17 cellular contexts compared by ENCODE assay signal in the genomic region with DNA sequence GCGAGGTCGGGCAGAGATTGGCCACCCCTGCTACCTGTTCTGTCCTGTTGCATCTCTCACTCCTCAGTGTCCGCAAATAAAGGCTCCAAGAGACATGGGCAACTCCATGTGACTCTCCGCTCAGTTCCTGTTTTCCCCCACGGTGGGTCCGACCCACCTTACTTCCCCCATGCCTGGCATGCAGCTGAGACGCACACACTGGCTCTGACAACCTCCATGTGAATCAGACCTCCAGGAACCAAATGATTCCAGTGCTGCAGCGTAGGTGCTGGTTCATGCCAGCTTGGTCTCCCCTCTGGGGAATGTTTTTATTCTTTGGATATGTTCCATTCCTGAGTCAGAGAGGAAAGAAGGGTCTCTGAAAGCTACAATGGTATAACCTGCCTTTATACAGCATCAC.
DNase-seq lines count a peak whose midpoint lies in the region; ATAC-seq, FAIRE-seq and TF ChIP-seq lines count a peak whose summit lies in the region.
"Had no signal": no experiment of that assay in that cellular context is flagged by ENCODE, and none has a peak within 500 bp of the region (broad histone marks: within the 10 kb centered on the region; RNA-seq: fewer than 3 reads in every experiment).

No MANE protein-coding gene starts in this region.

- ATAC-seq in stimulated activated naive CD8-positive, alpha-beta T cell treated with anti-CD3 and anti-CD28 coated beads, Interleukin-15, Interleukin-2, amounts not matched to agents 100 U/mL and 50 U/mL, for 24 hours: no peak
- ATAC-seq: GM12878 had no signal

- H3K4me2 ChIP-seq in MM.1S (ENCODE audit: low read depth, low read length): peak overlapping the region; percentile 42
- no peak overlapping the region for H3K4me2 ChIP-seq in fibroblast of lung (ENCODE audit: extremely low read depth, insufficient read depth, low read length)

- DNase-seq in activated naive CD4-positive, alpha-beta T cell treated with anti-CD3 and anti-CD28 coated beads, Interleukin-2, amount 10 ng/mL, durations not matched to agents 7 days and 5 days: no peak
- DNase-seq in activated naive CD4-positive, alpha-beta T cell treated with anti-CD3 and anti-CD28 coated beads, Interleukin-2, amount 50 U/mL, for 16 hours: no peak
- DNase-seq in MM.1S (no peak), fibroblast of lung (ENCODE audit: low read depth in 2 of 2) (peak in 1 of 2 donors; percentile 32), small intestine (no peak), COLO668 (lab: John Stamatoyannopoulos, UW; ENCODE audit: unreplicated experiment) (no peak)
- peak; percentile 18 for DNase-seq in stimulated activated CD8-positive, alpha-beta memory T cell treated with anti-CD3 and anti-CD28 coated beads, Interleukin-4, amount 100 ng/mL, for 48 hours
- DNase-seq in stimulated activated naive CD8-positive, alpha-beta T cell treated with anti-CD3 and anti-CD28 coated beads, Interleukin-15, Interleukin-2, amounts not matched to agents 100 U/mL and 50 U/mL, for 24 hours: no peak
- DNase-seq: activated CD4-positive, CD25-positive, alpha-beta regulatory T cell; activated T-cell treated with anti-CD3 and anti-CD28 coated beads, Interleukin-2, amount 50 U/mL, for 24 hours; brain microvascular endothelial cell; DMS79; Karpas-422 had no signal

- no peaks in the 10 kb centered on the region for H3K9me3 Mint-ChIP-seq in activated naive CD4-positive, alpha-beta T cell treated with anti-CD3 and anti-CD28 coated beads, Interleukin-2, amount 10 ng/mL, durations not matched to agents 7 days and 5 days
- H3K9me3 Mint-ChIP-seq: activated T-cell treated with anti-CD3 and anti-CD28 coated beads, Interleukin-2, amount 50 U/mL, for 24 hours had no signal

- no peak overlapping the region for H2AFZ ChIP-seq in MM.1S (ENCODE audit: low read length)
- H2AFZ ChIP-seq in fibroblast of lung (ENCODE audit: low read length): no peak overlapping the region

- H3K27me3 Mint-ChIP-seq in activated naive CD4-positive, alpha-beta T cell treated with anti-CD3 and anti-CD28 coated beads, Interleukin-2, amount 10 ng/mL, durations not matched to agents 7 days and 5 days: peaks cover 15% of the 10 kb centered on the region
- H3K27me3 Mint-ChIP-seq: activated T-cell treated with anti-CD3 and anti-CD28 coated beads, Interleukin-2, amount 50 U/mL, for 24 hours had no signal

- peak overlapping the region; percentile 71 for H3K27ac Mint-ChIP-seq in activated naive CD4-positive, alpha-beta T cell treated with anti-CD3 and anti-CD28 coated beads, Interleukin-2, amount 10 ng/mL, durations not matched to agents 7 days and 5 days

- 81 to 85% (median 84%) methylated on average over 8 of the region's 8 CpGs for WGBS in small intestine, 3 donors

- no peak overlapping the region for H3K4me3 Mint-ChIP-seq in activated naive CD4-positive, alpha-beta T cell treated with anti-CD3 and anti-CD28 coated beads, Interleukin-2, amount 10 ng/mL, durations not matched to agents 7 days and 5 days
- H3K4me3 Mint-ChIP-seq: activated T-cell treated with anti-CD3 and anti-CD28 coated beads, Interleukin-2, amount 50 U/mL, for 24 hours had no signal

- no peaks in the 10 kb centered on the region for H3K36me3 ChIP-seq in MM.1S (replicated peaks; ENCODE audit: insufficient read depth, low read length)
- no peaks in the 10 kb centered on the region for H3K36me3 ChIP-seq in fibroblast of lung (ENCODE audit: control insufficient read depth, insufficient read depth, low read length)
- no peaks in the 10 kb centered on the region for H3K36me3 ChIP-seq in small intestine (ENCODE audit: control insufficient read depth in 2 of 2, insufficient read depth in 2 of 2, low read length in 2 of 2)
- H3K36me3 ChIP-seq: brain microvascular endothelial cell, heart left ventricle, upper lobe of right lung had no signal

- H3F3A ChIP-seq in MM.1S (ENCODE audit: insufficient read depth, low read length): peaks cover 47% of the 10 kb centered on the region

- peaks cover 43% of the 10 kb centered on the region for H3K4me1 Mint-ChIP-seq in activated naive CD4-positive, alpha-beta T cell treated with anti-CD3 and anti-CD28 coated beads, Interleukin-2, amount 10 ng/mL, durations not matched to agents 7 days and 5 days

- H3K9ac ChIP-seq in MM.1S (ENCODE audit: low read length): peak overlapping the region; percentile 36; the same call in 1 of the 2 replicates
- H3K9ac ChIP-seq in fibroblast of lung (ENCODE audit: insufficient read depth, low read length): no peak overlapping the region

- H3K27me3 ChIP-seq in MM.1S (replicated peaks; ENCODE audit: insufficient read depth, low read length) (no peaks in the 10 kb centered on the region), fibroblast of lung (ENCODE audit: control insufficient read depth, insufficient read depth, low read length) (no peaks in the 10 kb centered on the region), small intestine (ENCODE audit: control insufficient read depth in 2 of 2, insufficient read depth in 2 of 2, low read length in 2 of 2) (no peaks in the 10 kb centered on the region)
- H3K27me3 ChIP-seq: brain microvascular endothelial cell, heart left ventricle, upper lobe of right lung had no signal

- peak overlapping the region; percentile 69 for H3K27ac ChIP-seq in MM.1S (ENCODE audit: low read length)
- H3K27ac ChIP-seq in fibroblast of lung (ENCODE audit: insufficient read depth, low read length): peak overlapping the region; percentile 46
- H3K27ac ChIP-seq in small intestine (ENCODE audit: low read depth in 1 of 2, low read length in 1 of 2): no peak overlapping the region
- H3K27ac ChIP-seq: brain microvascular endothelial cell had no signal

- TF ChIP-seq CTCF in MM.1S (IDR thresholded peaks at IDR 0.05; ENCODE audit: low read length): no peak
- TF ChIP-seq CTCF in fibroblast of lung (conservative IDR thresholded peaks at IDR 0.05 in 1 of 2, IDR thresholded peaks at IDR 0.05 in 1 of 2; ENCODE audit: low read depth in 1 of 2, low read length in 2 of 2): no peak

- CTCF ChIA-PET in activated naive CD4-positive, alpha-beta T cell treated with anti-CD3 and anti-CD28 coated beads, Interleukin-2, amount 10 ng/mL, durations not matched to agents 7 days and 5 days (lab: Charles Lee): interaction anchor here (0.6 to 3.7 kb wide), 4 partner anchors 9 to 159 kb away, joined by 3 to 23 read pairs (median 6); no protein-coding TSS in a partner anchor

- H3K4me3 ChIP-seq in MM.1S (ENCODE audit: low read length): peak overlapping the region; percentile 19; the same call in 1 of the 2 replicates
- H3K4me3 ChIP-seq in fibroblast of lung (replicated peaks in 1 of 4; ENCODE audit: control extremely low read depth in 1 of 4, insufficient read depth in 1 of 4, low read depth in 3 of 4, low read length in 4 of 4): no peak overlapping the region
- H3K4me3 ChIP-seq in small intestine (ENCODE audit: low read depth in 1 of 2, low read length in 2 of 2): no peak overlapping the region
- H3K4me3 ChIP-seq: GM12878, heart left ventricle, upper lobe of right lung had no signal

- H3K9me3 ChIP-seq in MM.1S (replicated peaks; ENCODE audit: insufficient read depth, low read length) (no peaks in the 10 kb centered on the region), fibroblast of lung (ENCODE audit: control insufficient read depth, insufficient read depth, low read depth, low read length) (no peaks in the 10 kb centered on the region), small intestine (ENCODE audit: control insufficient read depth, low read depth) (no peaks in the 10 kb centered on the region)
- H3K9me3 ChIP-seq: heart left ventricle, upper lobe of right lung had no signal

- H4K20me1 ChIP-seq in MM.1S (ENCODE audit: insufficient read depth, low read length): no peaks in the 10 kb centered on the region
- no peaks in the 10 kb centered on the region for H4K20me1 ChIP-seq in fibroblast of lung (ENCODE audit: control insufficient read depth, extremely low read depth, insufficient read depth, low read length)

- H3K79me2 ChIP-seq in MM.1S (ENCODE audit: low read length): peaks cover 55% of the 10 kb centered on the region
- no peaks in the 10 kb centered on the region for H3K79me2 ChIP-seq in fibroblast of lung (ENCODE audit: control insufficient read depth, insufficient read depth, low read length)

- H3K4me1 ChIP-seq in MM.1S (ENCODE audit: low read length): peaks cover 74% of the 10 kb centered on the region
- H3K4me1 ChIP-seq in fibroblast of lung (ENCODE audit: control insufficient read depth, extremely low read depth, insufficient read depth, low read length): peaks cover 17% of the 10 kb centered on the region
- no peaks in the 10 kb centered on the region for H3K4me1 ChIP-seq in small intestine (ENCODE audit: control insufficient read depth in 2 of 2, insufficient read depth in 1 of 2, low read depth in 1 of 2, low read length in 1 of 2)

- no peaks in the 10 kb centered on the region for H3K36me3 Mint-ChIP-seq in activated naive CD4-positive, alpha-beta T cell treated with anti-CD3 and anti-CD28 coated beads, Interleukin-2, amount 10 ng/mL, durations not matched to agents 7 days and 5 days

- H3K9me2 ChIP-seq in MM.1S (replicated peaks; ENCODE audit: insufficient read depth, low read length): no peaks in the 10 kb centered on the region

- no peak for FAIRE-seq in small intestine (lab: Jason Lieb, UNC)
- FAIRE-seq: endometrium, GM12878 had no signal

Comparison
In these comparisons a context has a peak if more than half of its experiments do, and no peak if none do; other contexts are left out.
1. H3K27ac ChIP-seq: peak in MM.1S (single experiment) and fibroblast of lung (single experiment); none in small intestine (0 of 2).